Comparison of ENCODE assay signal across 23 cellular contexts in the genomic region with DNA sequence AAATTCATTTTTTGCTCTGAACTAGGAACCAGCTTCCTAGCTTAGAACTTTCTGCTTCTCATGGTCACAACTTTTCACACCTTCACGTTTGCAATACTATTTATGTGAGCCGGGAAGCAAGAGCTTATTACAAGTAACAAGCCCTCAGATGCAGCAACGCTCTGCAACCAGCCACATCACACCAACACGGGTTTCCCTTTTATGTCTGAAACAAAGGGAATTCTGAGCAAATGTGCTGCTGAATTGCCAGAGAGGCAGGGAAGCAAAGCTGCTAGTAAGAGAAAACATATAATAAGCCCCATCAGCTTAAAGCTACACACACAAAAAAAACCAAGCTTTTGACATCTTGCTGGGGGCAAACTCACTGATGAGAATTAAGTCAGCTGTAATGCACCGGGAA.
DNase-seq lines count a peak whose midpoint lies in the region; ATAC-seq and TF ChIP-seq lines count a peak whose summit lies in the region.
"Had no signal": no experiment of that assay in that cellular context is flagged by ENCODE, and none has a peak within 500 bp of the region (broad histone marks: within the 10 kb centered on the region; RNA-seq: fewer than 3 reads in every experiment).

No MANE protein-coding gene starts in this region.

- H3K27me3 ChIP-seq in endodermal cell (ENCODE audit: control insufficient read depth, insufficient read depth, low read length, poor library complexity, severe bottlenecking) (no peaks in the 10 kb centered on the region), neural cell (ENCODE audit: insufficient read depth, low read depth, low read length) (no peaks in the 10 kb centered on the region), WERI-Rb-1 (ENCODE audit: insufficient read depth, low read depth, severe bottlenecking) (no peaks in the 10 kb centered on the region)

- peak overlapping the region; percentile 7 for H2AFZ ChIP-seq in neural cell (ENCODE audit: low read depth, low read length)

- peak overlapping the region; percentile 66 for H3K27ac ChIP-seq in endodermal cell (ENCODE audit: low read depth, low read length)
- peak overlapping the region; percentile 57 for H3K27ac ChIP-seq in neural cell (ENCODE audit: low read length)
- H3K27ac ChIP-seq in WERI-Rb-1 = no peak overlapping the region
- H3K27ac ChIP-seq: KMS-11 had no signal

- no peaks in the 10 kb centered on the region for H3K9me2 ChIP-seq in neural cell (ENCODE audit: insufficient read depth, low read length)

- H3K36me3 Mint-ChIP-seq in endodermal cell (ENCODE audit: low read depth) = no peaks in the 10 kb centered on the region

- peak; percentile 23 for TF ChIP-seq RAD21 in neural cell (conservative IDR thresholded peaks at IDR 0.05)

- WGBS in endodermal cell (ENCODE audit: insufficient coverage in 1 of 2, insufficient read length in 1 of 2), 2 experiments = 50 to 62% methylated on average over 3 to 5 of the region's 5 CpGs

- H3K27me3 Mint-ChIP-seq in endodermal cell (ENCODE audit: insufficient read depth) = peaks cover 4% of the 10 kb centered on the region
- H3K27me3 Mint-ChIP-seq: CD4-positive, CD25-positive, alpha-beta regulatory T cell had no signal

- no peak for TF ChIP-seq EP300 in neural cell (conservative IDR thresholded peaks at IDR 0.05; ENCODE audit: poor library complexity, severe bottlenecking)

- H3K36me3 ChIP-seq in endodermal cell (ENCODE audit: control insufficient read depth, insufficient read depth, low read length) = no peaks in the 10 kb centered on the region
- no peaks in the 10 kb centered on the region for H3K36me3 ChIP-seq in neural cell (ENCODE audit: insufficient read depth, low read length)
- H3K36me3 ChIP-seq in WERI-Rb-1 = no peaks in the 10 kb centered on the region

- H3F3A ChIP-seq in neural cell (ENCODE audit: insufficient read depth, low read length, poor library complexity, severe bottlenecking) = no peaks in the 10 kb centered on the region

- TF ChIP-seq CTCF in endodermal cell (conservative IDR thresholded peaks at IDR 0.05) (no peak), neural cell (IDR thresholded peaks at IDR 0.05; ENCODE audit: poor library complexity, severe bottlenecking) (no peak), WERI-Rb-1 (IDR thresholded peaks at IDR 0.05; ENCODE audit: low read depth, low read length) (no peak)

- DNase-seq in NCI-H69 (lab: John Stamatoyannopoulos, UW) (peak; percentile 44), endodermal cell (peak; percentile 49), WERI-Rb-1 (no peak)
- DNase-seq in stimulated activated CD8-positive, alpha-beta memory T cell treated with anti-CD3 and anti-CD28 coated beads, Interleukin-4, amount 100 ng/mL, for 48 hours = no peak
- DNase-seq: ACHN; AML-193; CD4-positive, CD25-positive, alpha-beta regulatory T cell; COR-L47; DMS 273 treated with DMSO at 0.1 percent for 48 hours; DND-41; H7; HFFc6; NCI-H1436; NCI-H1930; NCI-H2171 treated with DMSO at 0.1 percent for 48 hours; NCI-H446 treated with DMSO at 0.1 percent for 48 hours; NCI-H748 treated with DMSO at 0.1 percent for 48 hours; OCI-M1; Right ventricle myocardium superior had no signal

- H3K79me2 ChIP-seq in neural cell (replicated peaks; ENCODE audit: insufficient read depth, low read length) = no peaks in the 10 kb centered on the region

- no peaks in the 10 kb centered on the region for H4K20me1 ChIP-seq in neural cell (ENCODE audit: insufficient read depth)

- H3K4me3 Mint-ChIP-seq in endodermal cell = no peak overlapping the region
- H3K4me3 Mint-ChIP-seq: CD4-positive, CD25-positive, alpha-beta regulatory T cell; HFFc6 had no signal

- H3K4me3 ChIP-seq in endodermal cell (ENCODE audit: low read length) = no peak overlapping the region
- H3K4me3 ChIP-seq in neural cell (ENCODE audit: low read length) = peak overlapping the region; percentile 17
- no peak overlapping the region for H3K4me3 ChIP-seq in WERI-Rb-1 (ENCODE audit: low read depth, low read length)

- peaks cover 4% of the 10 kb centered on the region for H3K4me1 ChIP-seq in endodermal cell (ENCODE audit: control insufficient read depth, insufficient read depth, low read length)

- no peak overlapping the region for H3K9ac ChIP-seq in endodermal cell (ENCODE audit: extremely low read depth, low read length, poor library complexity, severe bottlenecking)
- H3K9ac ChIP-seq in neural cell (ENCODE audit: low read length) = peak overlapping the region; percentile 34
- H3K9ac ChIP-seq: KMS-11 had no signal

- no peak for ATAC-seq in HG03378 (IDR thresholded peaks at IDR 0.05; ENCODE audit: unreplicated experiment)
- ATAC-seq in HG03342 (IDR thresholded peaks at IDR 0.05; ENCODE audit: unreplicated experiment) = no peak

- no peak overlapping the region for H3K27ac Mint-ChIP-seq in endodermal cell
- H3K27ac Mint-ChIP-seq: HFFc6 had no signal

- no peak overlapping the region for H3K4me2 ChIP-seq in neural cell (ENCODE audit: low read length)
- H3K4me2 ChIP-seq: KMS-11 had no signal

- peaks cover 22% of the 10 kb centered on the region for H3K4me1 Mint-ChIP-seq in endodermal cell

- peaks cover 9% of the 10 kb centered on the region for H3K9me3 Mint-ChIP-seq in endodermal cell
- H3K9me3 Mint-ChIP-seq: CD4-positive, CD25-positive, alpha-beta regulatory T cell; HFFc6 had no signal

- peaks cover 20% of the 10 kb centered on the region for H3K9me3 ChIP-seq in endodermal cell (ENCODE audit: control insufficient read depth, low read length)
- H3K9me3 ChIP-seq in neural cell (ENCODE audit: low read length) = no peaks in the 10 kb centered on the region
- peaks cover 5% of the 10 kb centered on the region for H3K9me3 ChIP-seq in WERI-Rb-1 (ENCODE audit: severe bottlenecking)

TF ChIP-seq in neural cell, 6 proteins besides CTCF, POLR2A, EP300 and RAD21:
- TF ChIP-seq POLR2AphosphoS5 (IDR thresholded peaks at IDR 0.05) (peak; percentile 41), EZH2 (IDR thresholded peaks at IDR 0.05; ENCODE audit: borderline replicate concordance, insufficient read depth, low read length, poor library complexity, severe bottlenecking) (no peak), MXI1 (conservative IDR thresholded peaks at IDR 0.05; ENCODE audit: poor library complexity, severe bottlenecking) (no peak), SMC3 (conservative IDR thresholded peaks at IDR 0.05; ENCODE audit: poor library complexity) (no peak), TAF1 (IDR thresholded peaks at IDR 0.05; ENCODE audit: low read depth) (no peak)
- TF ChIP-seq, protein P1, sequence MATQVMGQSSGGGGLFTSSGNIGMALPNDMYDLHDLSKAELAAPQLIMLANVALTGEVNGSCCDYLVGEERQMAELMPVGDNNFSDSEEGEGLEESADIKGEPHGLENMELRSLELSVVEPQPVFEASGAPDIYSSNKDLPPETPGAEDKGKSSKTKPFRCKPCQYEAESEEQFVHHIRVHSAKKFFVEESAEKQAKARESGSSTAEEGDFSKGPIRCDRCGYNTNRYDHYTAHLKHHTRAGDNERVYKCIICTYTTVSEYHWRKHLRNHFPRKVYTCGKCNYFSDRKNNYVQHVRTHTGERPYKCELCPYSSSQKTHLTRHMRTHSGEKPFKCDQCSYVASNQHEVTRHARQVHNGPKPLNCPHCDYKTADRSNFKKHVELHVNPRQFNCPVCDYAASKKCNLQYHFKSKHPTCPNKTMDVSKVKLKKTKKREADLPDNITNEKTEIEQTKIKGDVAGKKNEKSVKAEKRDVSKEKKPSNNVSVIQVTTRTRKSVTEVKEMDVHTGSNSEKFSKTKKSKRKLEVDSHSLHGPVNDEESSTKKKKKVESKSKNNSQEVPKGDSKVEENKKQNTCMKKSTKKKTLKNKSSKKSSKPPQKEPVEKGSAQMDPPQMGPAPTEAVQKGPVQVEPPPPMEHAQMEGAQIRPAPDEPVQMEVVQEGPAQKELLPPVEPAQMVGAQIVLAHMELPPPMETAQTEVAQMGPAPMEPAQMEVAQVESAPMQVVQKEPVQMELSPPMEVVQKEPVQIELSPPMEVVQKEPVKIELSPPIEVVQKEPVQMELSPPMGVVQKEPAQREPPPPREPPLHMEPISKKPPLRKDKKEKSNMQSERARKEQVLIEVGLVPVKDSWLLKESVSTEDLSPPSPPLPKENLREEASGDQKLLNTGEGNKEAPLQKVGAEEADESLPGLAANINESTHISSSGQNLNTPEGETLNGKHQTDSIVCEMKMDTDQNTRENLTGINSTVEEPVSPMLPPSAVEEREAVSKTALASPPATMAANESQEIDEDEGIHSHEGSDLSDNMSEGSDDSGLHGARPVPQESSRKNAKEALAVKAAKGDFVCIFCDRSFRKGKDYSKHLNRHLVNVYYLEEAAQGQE (IDR thresholded peaks at IDR 0.05; ENCODE audit: borderline replicate concordance) = peak; percentile 54

Comparison
In these comparisons a context has a peak if more than half of its experiments do, and no peak if none do; other contexts are left out.
1. DNase-seq: peak in NCI-H69 (single experiment) and endodermal cell (single experiment); none in stimulated activated CD8-positive, alpha-beta memory T cell treated with anti-CD3 and anti-CD28 coated beads, Interleukin-4, amount 100 ng/mL, for 48 hours (single experiment) and WERI-Rb-1 (single experiment).